ENCODE assay signal across 18 cellular contexts in the genomic region with DNA sequence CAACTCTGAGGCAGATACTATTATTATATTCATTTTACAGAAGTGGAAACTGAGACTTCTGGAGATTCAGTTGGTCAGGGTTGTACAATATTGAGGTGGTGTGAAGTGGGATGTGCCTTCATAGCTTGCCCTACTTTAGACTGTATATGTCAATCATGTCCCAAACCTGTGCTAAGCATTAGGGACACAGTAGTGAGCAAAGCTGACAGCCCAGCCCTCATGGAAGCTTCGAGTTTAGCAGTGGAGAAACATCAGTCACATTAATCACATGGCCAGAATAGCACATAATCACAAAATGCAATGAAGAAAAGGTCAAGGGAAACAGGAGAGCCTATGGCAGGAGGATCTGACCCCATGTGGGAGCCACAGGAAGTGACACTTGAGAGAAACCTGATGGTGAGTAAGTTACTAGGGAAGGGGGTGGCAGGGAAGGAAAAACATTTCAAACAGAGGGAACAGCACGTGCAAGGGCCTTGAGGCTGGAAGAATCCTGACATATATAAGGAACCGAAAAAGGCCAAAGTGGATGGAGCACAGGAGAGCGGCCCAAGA.
"Had no signal": no experiment of that assay in that cellular context is flagged by ENCODE, and none has a peak within 500 bp of the region (broad histone marks: within the 10 kb centered on the region; RNA-seq: fewer than 3 reads in every experiment).

No MANE protein-coding gene starts in this region.

- H3K4me3 ChIP-seq: sigmoid colon, upper lobe of left lung had no signal

- H3K9me3 ChIP-seq: sigmoid colon, upper lobe of left lung had no signal

- H3K4me1 Mint-ChIP-seq: activated CD4-positive, alpha-beta T cell treated with anti-CD3 and anti-CD28 coated beads, Interleukin-2, amount 10 ng/mL, durations not matched to agents 7 days and 5 days; naive B cell had no signal

- H3K4me1 ChIP-seq: sigmoid colon, upper lobe of left lung had no signal

- H3K4me3 Mint-ChIP-seq: activated CD4-positive, alpha-beta T cell treated with anti-CD3 and anti-CD28 coated beads, Interleukin-2, amount 10 ng/mL, durations not matched to agents 7 days and 5 days; central memory CD8-positive, alpha-beta T cell; naive B cell; neural crest cell had no signal

- DNase-seq: activated CD4-positive, alpha-beta T cell treated with anti-CD3 and anti-CD28 coated beads, Interleukin-2, amount 10 ng/mL, durations not matched to agents 7 days and 5 days; activated CD4-positive, CD25-positive, alpha-beta regulatory T cell treated with anti-CD3 and anti-CD28 coated beads, Interleukin-2, amount 50 U/mL, for 72 hours; activated T-cell treated with anti-CD3 and anti-CD28 coated beads, Interleukin-2, amount 50 U/mL, for 1 hour; effector memory CD4-positive, alpha-beta T cell; head of caudate nucleus; left cardiac atrium; mesenchymal stem cell; naive B cell; sigmoid colon; stimulated activated CD4-positive, alpha-beta T cell treated with anti-CD3 and anti-CD28 coated beads, Interleukin-2, amount 100 ng/mL, for 48 hours; stimulated activated naive CD4-positive, alpha-beta T cell; T-helper 1 cell; upper lobe of left lung; WERI-Rb-1 had no signal

- H3K27me3 ChIP-seq: sigmoid colon, upper lobe of left lung had no signal

- ATAC-seq: esophagus mucosa, left cardiac atrium had no signal

- H3K27ac ChIP-seq: sigmoid colon, upper lobe of left lung, WERI-Rb-1 had no signal

- H3K36me3 Mint-ChIP-seq: activated naive CD4-positive, alpha-beta T cell treated with anti-CD3 and anti-CD28 coated beads, Interleukin-2, amount 50 U/mL, for 72 hours had no signal

- H3K27ac Mint-ChIP-seq: activated CD4-positive, alpha-beta T cell treated with anti-CD3 and anti-CD28 coated beads, Interleukin-2, amount 10 ng/mL, durations not matched to agents 7 days and 5 days; activated naive CD4-positive, alpha-beta T cell treated with anti-CD3 and anti-CD28 coated beads, Interleukin-2, amount 50 U/mL, for 72 hours had no signal

- H3K9me3 Mint-ChIP-seq: activated CD4-positive, alpha-beta T cell treated with anti-CD3 and anti-CD28 coated beads, Interleukin-2, amount 10 ng/mL, durations not matched to agents 7 days and 5 days; activated naive CD4-positive, alpha-beta T cell treated with anti-CD3 and anti-CD28 coated beads, Interleukin-2, amount 50 U/mL, for 72 hours; central memory CD8-positive, alpha-beta T cell; neural crest cell had no signal
